In the genomic region with DNA sequence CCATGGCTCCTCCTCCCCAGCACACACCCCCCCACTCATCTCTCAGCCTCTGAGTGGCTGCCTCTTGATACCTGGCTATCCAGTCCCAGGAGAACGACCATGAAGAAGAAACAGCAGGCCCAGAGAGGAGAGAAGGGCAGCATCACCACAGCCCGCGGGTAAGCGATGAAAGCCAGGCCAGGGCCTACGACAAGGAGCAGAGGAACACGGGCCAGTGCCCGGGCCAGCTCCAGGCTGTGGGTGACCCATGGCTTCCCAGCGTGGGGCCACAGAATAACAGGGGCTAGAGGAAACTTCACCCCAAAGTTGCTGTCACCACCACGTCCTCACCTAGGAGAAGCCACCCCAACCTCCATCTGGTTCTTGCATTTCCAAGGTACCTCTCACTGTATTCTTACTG, we compare ENCODE assay signal across 21 cellular contexts. TPM values are rescaled to one million over a fixed set of nuclear protein-coding genes. Genes with fewer than 3 reads are reported as not detected.
DNase-seq lines count a peak whose midpoint lies in the region; ATAC-seq and TF ChIP-seq lines count a peak whose summit lies in the region.
"Had no signal": no experiment of that assay in that cellular context is flagged by ENCODE, and none has a peak within 500 bp of the region (broad histone marks: within the 10 kb centered on the region; RNA-seq: fewer than 3 reads in every experiment).

No MANE protein-coding gene starts in this region.

- DNase-seq in natural killer cell treated with Interleukin-12 subunit alpha and Interleukin-12 subunit beta and Interleukin-15 and Interleukin-18, amount 100 ng/mL, for 72 hours (ENCODE audit: low spot score), result peak; percentile 34
- DNase-seq in natural killer cell, result no peak
- DNase-seq in islet precursor cell, result peak; percentile 45
- peak; percentile 39 for DNase-seq in upper lobe of right lung
- no peak for DNase-seq in NCI-H128 (lab: John Stamatoyannopoulos, UW; ENCODE audit: unreplicated experiment)
- no peak for DNase-seq in Ammon's horn (ENCODE audit: low spot score)
- DNase-seq: BE2C; C1 segment of cervical spinal cord; CD4-positive, CD25-positive, alpha-beta regulatory T cell; CD8-positive, alpha-beta memory T cell; COR-L47; DMS 273 treated with DMSO at 0.1 percent for 48 hours; DMS53; DND-41; EL; GOT3; H7 had no signal

- no peak for ATAC-seq in natural killer cell treated with Interleukin-12 subunit alpha and Interleukin-12 subunit beta and Interleukin-15 and Interleukin-18, amount 100 ng/mL, for 72 hours
- no peak for ATAC-seq in natural killer cell
- no peak for ATAC-seq in upper lobe of right lung
- ATAC-seq: GM12878 had no signal

- intact Hi-C loops in natural killer cell (cut with micrococcal nuclease) (no loop called here), upper lobe of right lung (cut with DNase I) (no loop called here)

- H3K36me3 Mint-ChIP-seq in natural killer cell treated with Interleukin-12 subunit alpha and Interleukin-12 subunit beta and Interleukin-15 and Interleukin-18, amount 100 ng/mL, for 72 hours, result no peaks in the 10 kb centered on the region
- H3K36me3 Mint-ChIP-seq in natural killer cell, result no peaks in the 10 kb centered on the region
- H3K36me3 Mint-ChIP-seq: CD4-positive, CD25-positive, alpha-beta regulatory T cell; CD8-positive, alpha-beta memory T cell had no signal

- no peaks in the 10 kb centered on the region for H3K27me3 ChIP-seq in upper lobe of right lung
- H3K27me3 ChIP-seq: BE2C had no signal

- H3K4me1 Mint-ChIP-seq in natural killer cell treated with Interleukin-12 subunit alpha and Interleukin-12 subunit beta and Interleukin-15 and Interleukin-18, amount 100 ng/mL, for 72 hours (ENCODE audit: low read depth in 2 of 2), result peaks cover 0 to 3% of the 10 kb centered on the region in 2 donors
- H3K4me1 Mint-ChIP-seq in natural killer cell, result peaks cover 0 to 7% of the 10 kb centered on the region in 2 donors

- H3K27me3 Mint-ChIP-seq in natural killer cell treated with Interleukin-12 subunit alpha and Interleukin-12 subunit beta and Interleukin-15 and Interleukin-18, amount 100 ng/mL, for 72 hours, result peaks cover 8 to 13% of the 10 kb centered on the region in 2 donors
- H3K27me3 Mint-ChIP-seq in natural killer cell (ENCODE audit: low read depth in 2 of 2), result peaks cover 8 to 19% of the 10 kb centered on the region in 2 donors

- TF ChIP-seq CTCF in natural killer cell (IDR thresholded peaks at IDR 0.05), result no peak
- no peak for TF ChIP-seq CTCF in upper lobe of right lung (IDR thresholded peaks at IDR 0.05)

- no peak overlapping the region for H3K27ac ChIP-seq in upper lobe of right lung

- no peak overlapping the region for H3K4me3 ChIP-seq in upper lobe of right lung
- H3K4me3 ChIP-seq: GM12878 had no signal

- no peaks in the 10 kb centered on the region for H3K36me3 ChIP-seq in upper lobe of right lung
- H3K36me3 ChIP-seq: BE2C had no signal

- H3K9me3 Mint-ChIP-seq in natural killer cell treated with Interleukin-12 subunit alpha and Interleukin-12 subunit beta and Interleukin-15 and Interleukin-18, amount 100 ng/mL, for 72 hours, result no peaks in the 10 kb centered on the region
- no peaks in the 10 kb centered on the region for H3K9me3 Mint-ChIP-seq in natural killer cell
- H3K9me3 Mint-ChIP-seq: CD8-positive, alpha-beta memory T cell had no signal

- H3K27ac Mint-ChIP-seq in natural killer cell treated with Interleukin-12 subunit alpha and Interleukin-12 subunit beta and Interleukin-15 and Interleukin-18, amount 100 ng/mL, for 72 hours, result no peak overlapping the region
- no peak overlapping the region for H3K27ac Mint-ChIP-seq in natural killer cell
- H3K27ac Mint-ChIP-seq: CD8-positive, alpha-beta memory T cell had no signal

- no peaks in the 10 kb centered on the region for H3K4me1 ChIP-seq in upper lobe of right lung
- H3K4me1 ChIP-seq: BE2C had no signal

- H3K4me3 Mint-ChIP-seq in natural killer cell treated with Interleukin-12 subunit alpha and Interleukin-12 subunit beta and Interleukin-15 and Interleukin-18, amount 100 ng/mL, for 72 hours, result no peak overlapping the region
- no peak overlapping the region for H3K4me3 Mint-ChIP-seq in natural killer cell
- H3K4me3 Mint-ChIP-seq: CD4-positive, CD25-positive, alpha-beta regulatory T cell; CD8-positive, alpha-beta memory T cell had no signal

- no peaks in the 10 kb centered on the region for H3K9me3 ChIP-seq in upper lobe of right lung
- H3K9me3 ChIP-seq: BE2C had no signal

RNA-seq across cellular contexts. Expression of gene SLC6A12, which starts 10.4 kb away (rescaled TPM):
- under 1 TPM in 1 of 2 donors, not detected in 1; 0.11 TPM for total RNA-seq in natural killer cell treated with Interleukin-12 subunit alpha and Interleukin-12 subunit beta and Interleukin-15 and Interleukin-18, amount 100 ng/mL, for 72 hours
- total RNA-seq in natural killer cell, result under 1 TPM in 2 of 3 donors, not detected in 1; 0.54 to 0.70 TPM
- 11.1 TPM for total RNA-seq in upper lobe of right lung
- total RNA-seq: CD4-positive, CD25-positive, alpha-beta regulatory T cell; G401; HT-29 had no signal

RNA-seq across cellular contexts. Expression of gene SLC6A13, which starts 38.3 kb away (rescaled TPM):
- total RNA-seq in natural killer cell treated with Interleukin-12 subunit alpha and Interleukin-12 subunit beta and Interleukin-15 and Interleukin-18, amount 100 ng/mL, for 72 hours, result 1 to 10 TPM in 1 of 2 donors, under 1 TPM in 1; 0.92 to 1.9 TPM
- total RNA-seq in natural killer cell (1 to 10 TPM in 1 of 3 donors, under 1 TPM in 1, not detected in 1; 0.79 to 2.2 TPM), upper lobe of right lung (3.9 TPM)
- total RNA-seq: A172, G401, H7, HT-29 had no signal

Comparison
In these comparisons a context has a peak if more than half of its experiments do, and no peak if none do; other contexts are left out.
1. DNase-seq: peak in natural killer cell treated with Interleukin-12 subunit alpha and Interleukin-12 subunit beta and Interleukin-15 and Interleukin-18, amount 100 ng/mL, for 72 hours (single experiment), islet precursor cell (single experiment) and upper lobe of right lung (single experiment); none in natural killer cell (single experiment), NCI-H128 (single experiment) and Ammon's horn (single experiment).